ENCODE assay signal across 2 cellular contexts in the genomic region with DNA sequence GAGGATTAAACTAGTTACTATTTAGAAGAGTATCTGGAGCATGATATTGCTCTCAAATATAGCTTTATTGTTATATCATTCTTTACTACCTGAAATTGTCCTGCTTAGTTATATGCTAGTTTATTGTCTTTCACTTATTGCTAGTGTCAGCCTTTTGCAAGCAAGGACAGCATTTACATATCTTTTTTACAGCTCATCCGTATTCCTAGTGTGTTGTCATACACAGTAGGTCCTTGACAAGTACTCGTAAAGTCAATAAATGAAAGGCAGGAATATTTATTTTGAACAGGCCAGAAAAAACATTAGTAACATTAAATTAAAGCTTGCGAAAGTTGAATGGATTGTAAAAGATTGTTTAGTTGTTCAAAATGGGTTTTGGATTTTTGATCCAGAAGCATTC.
A peak's percentile ranks its signal among the peaks of the same experiment; 100 is the strongest.
TF ChIP-seq lines count a peak whose summit lies in the region.

No MANE protein-coding gene starts in this region.

TF ChIP-seq in K562, 482 proteins besides CTCF, POLR2A, EP300 and RAD21:
- 0 out of 2 replicates have a peak, but pooled peaks have one; percentile 6 for TF ChIP-seq C11orf30 (IDR thresholded peaks at IDR 0.05; ENCODE audit: low read depth)
- TF ChIP-seq VEZF1 (CRISPR knock-in tag; IDR thresholded peaks at IDR 0.05) = no peak

TF ChIP-seq in HepG2, 621 proteins besides CTCF, POLR2A, EP300 and RAD21:
- TF ChIP-seq MTF1 (CRISPR knock-in tag; IDR thresholded peaks at IDR 0.05) (no peak), MAFF (IDR thresholded peaks at IDR 0.05; ENCODE audit: low read depth, low read length) (0 out of 2 replicates have a peak, but pooled peaks have one; percentile 18), ZNF337 (CRISPR knock-in tag; IDR thresholded peaks at IDR 0.05; ENCODE audit: borderline replicate concordance, low read depth) (no peak), MAFK (conservative IDR thresholded peaks at IDR 0.05 in 1 of 2, IDR thresholded peaks at IDR 0.05 in 1 of 2; ENCODE audit: low read length in 2 of 2) (peak in 1 of 2 experiments; percentile 35; a peak in 2 of 4 replicates), SRSF9 (IDR thresholded peaks at IDR 0.05; ENCODE audit: borderline replicate concordance, insufficient read depth, low read depth, low read length, poor library complexity, severe bottlenecking) (no peak), ZKSCAN1 (IDR thresholded peaks at IDR 0.05; ENCODE audit: low read length) (0 out of 2 replicates have a peak, but pooled peaks have one; percentile 42), ZBTB46 (CRISPR knock-in tag; IDR thresholded peaks at IDR 0.05; ENCODE audit: borderline replicate concordance) (no peak)
- TF ChIP-seq, protein P1, sequence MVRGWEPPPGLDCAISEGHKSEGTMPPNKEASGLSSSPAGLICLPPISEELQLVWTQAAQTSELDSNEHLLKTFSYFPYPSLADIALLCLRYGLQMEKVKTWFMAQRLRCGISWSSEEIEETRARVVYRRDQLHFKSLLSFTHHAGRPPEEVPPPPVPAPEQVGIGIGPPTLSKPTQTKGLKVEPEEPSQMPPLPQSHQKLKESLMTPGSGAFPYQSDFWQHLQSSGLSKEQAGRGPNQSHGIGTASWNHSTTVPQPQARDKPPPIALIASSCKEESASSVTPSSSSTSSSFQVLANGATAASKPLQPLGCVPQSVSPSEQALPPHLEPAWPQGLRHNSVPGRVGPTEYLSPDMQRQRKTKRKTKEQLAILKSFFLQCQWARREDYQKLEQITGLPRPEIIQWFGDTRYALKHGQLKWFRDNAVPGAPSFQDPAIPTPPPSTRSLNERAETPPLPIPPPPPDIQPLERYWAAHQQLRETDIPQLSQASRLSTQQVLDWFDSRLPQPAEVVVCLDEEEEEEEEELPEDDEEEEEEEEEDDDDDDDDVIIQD (CRISPR knock-in tag; IDR thresholded peaks at IDR 0.05; ENCODE audit: low read depth) = peak; percentile 64; the same call in 1 of the 2 replicates
